Comparison of ENCODE assay signal across 10 cellular contexts in genomic region chr7:150323682-150324365, GRCh38. TPM values are rescaled to one million over a fixed set of nuclear protein-coding genes. Genes with fewer than 3 reads are reported as not detected.
DNase-seq lines count a peak whose midpoint lies in the region; ATAC-seq and TF ChIP-seq lines count a peak whose summit lies in the region.
"Had no signal": no experiment of that assay in that cellular context is flagged by ENCODE, and none has a peak within 500 bp of the region (broad histone marks: within the 10 kb centered on the region; RNA-seq: fewer than 3 reads in every experiment).

No MANE protein-coding gene starts in this region.

- ATAC-seq in HG02610 (IDR thresholded peaks at IDR 0.05; ENCODE audit: unreplicated experiment) = peak; percentile 11
- ATAC-seq in GM21390 (IDR thresholded peaks at IDR 0.05; ENCODE audit: unreplicated experiment) = no peak

- peak overlapping the region; percentile 74 for H3K4me3 Mint-ChIP-seq in endodermal cell

- peaks cover 48% of the 10 kb centered on the region for H3K36me3 ChIP-seq in PC-9 (ENCODE audit: low read depth)
- H3K36me3 ChIP-seq in endodermal cell (ENCODE audit: control insufficient read depth, insufficient read depth, low read length) = peaks cover 29% of the 10 kb centered on the region
- H3K36me3 ChIP-seq in neural cell (ENCODE audit: insufficient read depth, low read length) = no peaks in the 10 kb centered on the region

- intact Hi-C loops in PC-9 (cut with micrococcal nuclease; ENCODE audit: unreplicated experiment) = loop anchor here (2.0 to 5.0 kb wide), 4 partner anchors 45 to 788 kb away; partner anchors contain the start of genes ABCB8 and REPIN1

- POLR2A ChIA-PET in PC-9 (lab: Charles Lee; ENCODE audit: unreplicated experiment) = interaction anchor here (0.7 kb wide), 1 partner anchor 56 kb away, joined by 3 read pairs; no protein-coding TSS in a partner anchor

- H4K20me1 ChIP-seq in PC-9 (ENCODE audit: insufficient read depth) (no peaks in the 10 kb centered on the region), neural cell (ENCODE audit: insufficient read depth) (no peaks in the 10 kb centered on the region)

- CTCF ChIA-PET in PC-9 (lab: Charles Lee) = no interaction called here

- H3K4me1 ChIP-seq in PC-9 (replicated peaks; ENCODE audit: insufficient read depth) (peaks cover 54% of the 10 kb centered on the region), endodermal cell (ENCODE audit: control insufficient read depth, insufficient read depth, low read length) (no peaks in the 10 kb centered on the region)

- H3K27me3 Mint-ChIP-seq in endodermal cell (ENCODE audit: insufficient read depth) = no peaks in the 10 kb centered on the region

- TF ChIP-seq EP300 in neural cell (conservative IDR thresholded peaks at IDR 0.05; ENCODE audit: poor library complexity, severe bottlenecking) = no peak

- H3K79me2 ChIP-seq in PC-9 (ENCODE audit: low read depth) (peaks cover 88% of the 10 kb centered on the region), neural cell (replicated peaks; ENCODE audit: insufficient read depth, low read length) (no peaks in the 10 kb centered on the region)

- TF ChIP-seq RAD21 in neural cell (conservative IDR thresholded peaks at IDR 0.05) = no peak

- H3K27ac ChIP-seq in PC-9 = peak overlapping the region; percentile 83
- no peak overlapping the region for H3K27ac ChIP-seq in endodermal cell (ENCODE audit: low read depth, low read length)
- no peak overlapping the region for H3K27ac ChIP-seq in neural cell (ENCODE audit: low read length)

- H3K27me3 ChIP-seq in PC-9 (ENCODE audit: insufficient read depth, low read depth) = no peaks in the 10 kb centered on the region
- no peaks in the 10 kb centered on the region for H3K27me3 ChIP-seq in endodermal cell (ENCODE audit: control insufficient read depth, insufficient read depth, low read length, poor library complexity, severe bottlenecking)
- no peaks in the 10 kb centered on the region for H3K27me3 ChIP-seq in neural cell (ENCODE audit: insufficient read depth, low read depth, low read length)

- no peaks in the 10 kb centered on the region for H3K9me3 ChIP-seq in PC-9 (ENCODE audit: insufficient read depth, low read depth)
- no peaks in the 10 kb centered on the region for H3K9me3 ChIP-seq in endodermal cell (ENCODE audit: control insufficient read depth, low read length)
- H3K9me3 ChIP-seq in neural cell (ENCODE audit: low read length) = no peaks in the 10 kb centered on the region

- TSS peak; percentile 36 for BruUV-seq in PC-9 (replicated peaks; lab: Mats Ljungman, UMichigan)

- 28 to 44% methylated on average over 12 to 16 of the region's 16 CpGs for WGBS in endodermal cell (ENCODE audit: insufficient coverage in 1 of 2, insufficient read length in 1 of 2), 2 experiments

- H3K9ac ChIP-seq in endodermal cell (ENCODE audit: extremely low read depth, low read length, poor library complexity, severe bottlenecking) (peak overlapping the region; percentile 63), neural cell (ENCODE audit: low read length) (peak overlapping the region; percentile 5)

- no peaks in the 10 kb centered on the region for H3K9me3 Mint-ChIP-seq in endodermal cell

- peaks cover 36% of the 10 kb centered on the region for H3K36me3 Mint-ChIP-seq in endodermal cell (ENCODE audit: low read depth)

- H3F3A ChIP-seq in PC-9 (ENCODE audit: insufficient read depth, low read depth) (peaks cover 37% of the 10 kb centered on the region), neural cell (ENCODE audit: insufficient read depth, low read length, poor library complexity, severe bottlenecking) (no peaks in the 10 kb centered on the region)

- H3K4me3 ChIP-seq in GM12864 (ENCODE audit: low read depth, low read length) (peak overlapping the region; percentile 91), PC-9 (peak overlapping the region; percentile 98), endodermal cell (ENCODE audit: low read length) (peak overlapping the region; percentile 87), neural cell (ENCODE audit: low read length) (peak overlapping the region; percentile 56)

- DNase-seq in GM12864 (ENCODE audit: low read depth) (no peak), PC-9 (peak in 1 of 2 experiments; percentile 46), endodermal cell (no peak), AG20443 (ENCODE audit: low spot score) (no peak), SHP77 treated with DMSO at 0.1 percent for 48 hours (lab: John Stamatoyannopoulos, UW) (no peak)

- no peaks in the 10 kb centered on the region for H3K9me2 ChIP-seq in PC-9 (ENCODE audit: insufficient read depth)
- no peaks in the 10 kb centered on the region for H3K9me2 ChIP-seq in neural cell (ENCODE audit: insufficient read depth, low read length)

- H2AFZ ChIP-seq in PC-9 (peak overlapping the region; percentile 99), neural cell (ENCODE audit: low read depth, low read length) (no peak overlapping the region)

- H3K4me2 ChIP-seq in PC-9 = peak overlapping the region; percentile 92
- H3K4me2 ChIP-seq in neural cell (ENCODE audit: low read length) = no peak overlapping the region

- peak overlapping the region; percentile 94 for H3K27ac Mint-ChIP-seq in endodermal cell

- TF ChIP-seq CTCF in GM12864 (IDR thresholded peaks at IDR 0.05; ENCODE audit: low read depth, low read length, missing control alignments) (no peak), PC-9 (conservative IDR thresholded peaks at IDR 0.05) (no peak), endodermal cell (conservative IDR thresholded peaks at IDR 0.05) (no peak), neural cell (IDR thresholded peaks at IDR 0.05; ENCODE audit: poor library complexity, severe bottlenecking) (no peak)

- peaks cover 14% of the 10 kb centered on the region for H3K4me1 Mint-ChIP-seq in endodermal cell

TF ChIP-seq in neural cell, 6 proteins besides CTCF, POLR2A, EP300 and RAD21:
- TF ChIP-seq POLR2AphosphoS5 (IDR thresholded peaks at IDR 0.05) (no peak), EZH2 (IDR thresholded peaks at IDR 0.05; ENCODE audit: borderline replicate concordance, insufficient read depth, low read length, poor library complexity, severe bottlenecking) (no peak), MXI1 (conservative IDR thresholded peaks at IDR 0.05; ENCODE audit: poor library complexity, severe bottlenecking) (no peak), TAF1 (IDR thresholded peaks at IDR 0.05; ENCODE audit: low read depth) (no peak), SMC3 (conservative IDR thresholded peaks at IDR 0.05; ENCODE audit: poor library complexity) (no peak)
- TF ChIP-seq, protein P1, sequence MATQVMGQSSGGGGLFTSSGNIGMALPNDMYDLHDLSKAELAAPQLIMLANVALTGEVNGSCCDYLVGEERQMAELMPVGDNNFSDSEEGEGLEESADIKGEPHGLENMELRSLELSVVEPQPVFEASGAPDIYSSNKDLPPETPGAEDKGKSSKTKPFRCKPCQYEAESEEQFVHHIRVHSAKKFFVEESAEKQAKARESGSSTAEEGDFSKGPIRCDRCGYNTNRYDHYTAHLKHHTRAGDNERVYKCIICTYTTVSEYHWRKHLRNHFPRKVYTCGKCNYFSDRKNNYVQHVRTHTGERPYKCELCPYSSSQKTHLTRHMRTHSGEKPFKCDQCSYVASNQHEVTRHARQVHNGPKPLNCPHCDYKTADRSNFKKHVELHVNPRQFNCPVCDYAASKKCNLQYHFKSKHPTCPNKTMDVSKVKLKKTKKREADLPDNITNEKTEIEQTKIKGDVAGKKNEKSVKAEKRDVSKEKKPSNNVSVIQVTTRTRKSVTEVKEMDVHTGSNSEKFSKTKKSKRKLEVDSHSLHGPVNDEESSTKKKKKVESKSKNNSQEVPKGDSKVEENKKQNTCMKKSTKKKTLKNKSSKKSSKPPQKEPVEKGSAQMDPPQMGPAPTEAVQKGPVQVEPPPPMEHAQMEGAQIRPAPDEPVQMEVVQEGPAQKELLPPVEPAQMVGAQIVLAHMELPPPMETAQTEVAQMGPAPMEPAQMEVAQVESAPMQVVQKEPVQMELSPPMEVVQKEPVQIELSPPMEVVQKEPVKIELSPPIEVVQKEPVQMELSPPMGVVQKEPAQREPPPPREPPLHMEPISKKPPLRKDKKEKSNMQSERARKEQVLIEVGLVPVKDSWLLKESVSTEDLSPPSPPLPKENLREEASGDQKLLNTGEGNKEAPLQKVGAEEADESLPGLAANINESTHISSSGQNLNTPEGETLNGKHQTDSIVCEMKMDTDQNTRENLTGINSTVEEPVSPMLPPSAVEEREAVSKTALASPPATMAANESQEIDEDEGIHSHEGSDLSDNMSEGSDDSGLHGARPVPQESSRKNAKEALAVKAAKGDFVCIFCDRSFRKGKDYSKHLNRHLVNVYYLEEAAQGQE (IDR thresholded peaks at IDR 0.05; ENCODE audit: borderline replicate concordance) = no peak

RNA-seq across cellular contexts. Expression of gene ACTR3C, which starts 0.5 kb away (rescaled TPM):
- total RNA-seq in PC-9 (2021) (24.1 and 34.5 TPM in 2 replicates), endodermal cell (under 1 TPM in 1 of 2 donors, not detected in 1; 0.92 TPM)
- 0.46 TPM for polyA plus RNA-seq in endodermal cell (2013, experiment 1 of 2)
- polyA plus RNA-seq in endodermal cell (2013, experiment 2 of 2) = 0.25 TPM
- polyA plus RNA-seq in neural cell = not detected in 2 replicates
- not detected in 2 replicates for polyA minus RNA-seq in neural cell
- total RNA-seq: NCI-H460 had no signal

RNA-seq across cellular contexts. Expression of gene LRRC61, which starts 0.7 kb away (rescaled TPM):
- total RNA-seq in PC-9 (2021) (34.8 and 42.3 TPM in 2 replicates), endodermal cell (10 to 100 TPM in 1 of 2 donors, under 1 TPM in 1; 0.77 to 27.0 TPM)
- 24.5 TPM for polyA plus RNA-seq in endodermal cell (2013, experiment 1 of 2)
- polyA plus RNA-seq in endodermal cell (2013, experiment 2 of 2) = 22.8 TPM
- 1.2 and 5.0 TPM in 2 replicates for polyA plus RNA-seq in neural cell
- polyA minus RNA-seq in neural cell = 2.2 and 2.9 TPM in 2 replicates

RNA-seq across cellular contexts. Expression of gene RARRES2, which starts 17.6 kb away (rescaled TPM):
- total RNA-seq in PC-9 (2021) = not detected in 2 replicates
- 10 to 100 TPM; 32.2 to 48.2 TPM for total RNA-seq in endodermal cell
- polyA plus RNA-seq in endodermal cell (2013, experiment 1 of 2) = 31.3 TPM
- polyA plus RNA-seq in endodermal cell (2013, experiment 2 of 2) = 24.1 TPM
- 0.71 TPM in 1 of 2 replicates, not detected in the other for polyA plus RNA-seq in neural cell
- polyA minus RNA-seq in neural cell = not detected in 2 replicates
- total RNA-seq: NCI-H460, pulmonary artery endothelial cell had no signal

RNA-seq across cellular contexts. Expression of gene REPIN1, which starts 44.8 kb away (rescaled TPM):
- total RNA-seq in PC-9 (2021) = 172 and 174 TPM in 2 replicates
- total RNA-seq in endodermal cell = 10 to 100 TPM; 85.4 to 94.4 TPM
- polyA plus RNA-seq in endodermal cell (2013, experiment 1 of 2) = 136 TPM
- polyA plus RNA-seq in endodermal cell (2013, experiment 2 of 2) = 119 TPM
- polyA plus RNA-seq in neural cell = 95.5 and 127 TPM in 2 replicates
- polyA minus RNA-seq in neural cell = 69.5 and 85.0 TPM in 2 replicates

RNA-seq across cellular contexts. Expression of gene ZNF775, which starts 55.3 kb away (rescaled TPM):
- total RNA-seq in PC-9 (2021) (3.1 and 3.4 TPM in 2 replicates), endodermal cell (10 to 100 TPM in 1 of 2 donors, 1 to 10 TPM in 1; 10.0 to 11.3 TPM)
- 18.8 TPM for polyA plus RNA-seq in endodermal cell (2013, experiment 1 of 2)
- polyA plus RNA-seq in endodermal cell (2013, experiment 2 of 2) = 17.2 TPM
- 16.8 and 24.9 TPM in 2 replicates for polyA plus RNA-seq in neural cell
- polyA minus RNA-seq in neural cell = 22.9 and 28.5 TPM in 2 replicates

Comparison
In these comparisons a context has a peak if more than half of its experiments do, and no peak if none do; other contexts are left out.
1. RNA of gene ACTR3C, which starts 0.5 kb away (total RNA-seq): 24.1 to 34.5 TPM in PC-9; 0.92 TPM in endodermal cell; every median in the first group is over 10 times any median in the second.
2. RNA of gene RARRES2, which starts 17.6 kb away (total RNA-seq): 32.2 to 48.2 TPM in endodermal cell; not detected in PC-9; every median in the first group is over 10 times any median in the second.
3. Peak in every context shown above with its lines, with median percentiles within 50 percentile points of each other: H3K4me3 ChIP-seq.